Comparison of ENCODE assay signal across 8 cellular contexts in genomic region chr1:89994231-89994804, GRCh38. TPM values are rescaled to one million over a fixed set of nuclear protein-coding genes. Genes with fewer than 3 reads are reported as not detected.
DNase-seq lines count a peak whose midpoint lies in the region; ATAC-seq and TF ChIP-seq lines count a peak whose summit lies in the region.

No MANE protein-coding gene starts in this region.

- H3K27ac ChIP-seq in left lung (peak overlapping the region; percentile 95 to 98), testis (peak overlapping the region; percentile 98 to 99)

- no peak for TF ChIP-seq POLR2A in testis (IDR thresholded peaks at IDR 0.05)

- intact Hi-C loops in left lung (cut with DNase I), result no loop called here
- intact Hi-C loops in testis (cut with DNase I; ENCODE audit: low total_unique reads), result no loop called here

- no peaks in the 10 kb centered on the region for H3K36me3 ChIP-seq in left lung
- no peaks in the 10 kb centered on the region for H3K36me3 ChIP-seq in testis (ENCODE audit: low read depth, missing control alignments)

- TF ChIP-seq CTCF in astrocyte of the cerebellum (IDR thresholded peaks at IDR 0.05; ENCODE audit: low read depth, low read length, missing control alignments) (no peak), left lung (IDR thresholded peaks at IDR 0.05) (no peak), testis (IDR thresholded peaks at IDR 0.05) (no peak)

- H3K4me3 ChIP-seq in astrocyte of the cerebellum (ENCODE audit: low read depth, low read length), result peak overlapping the region; percentile 81
- peak overlapping the region; percentile 79 to 82 for H3K4me3 ChIP-seq in left lung
- H3K4me3 ChIP-seq in testis, result peak overlapping the region; percentile 97 to 98

- WGBS in testis, 2 donors, result 54 to 59% methylated on average over 16 of the region's 16 CpGs

- ATAC-seq in left lung (no peak), HG03354 (IDR thresholded peaks at IDR 0.05; ENCODE audit: poor library complexity, severe bottlenecking, unreplicated experiment) (no peak), GM19328 (IDR thresholded peaks at IDR 0.05; ENCODE audit: unreplicated experiment) (no peak)

- peaks cover 2% of the 10 kb centered on the region for H3K27me3 Mint-ChIP-seq in T-helper 2 cell treated with Interferon-gamma antibody and Interleukin-4, amounts not matched to agents 5 μg/mL and 100 μg/mL, for 36 hours (ENCODE audit: low read depth)

- peaks cover 15 to 33% of the 10 kb centered on the region in 2 donors for H3K4me1 ChIP-seq in left lung
- peaks cover 5% of the 10 kb centered on the region for H3K4me1 ChIP-seq in testis

- no peaks in the 10 kb centered on the region for H3K27me3 ChIP-seq in left lung
- H3K27me3 ChIP-seq in testis, result no peaks in the 10 kb centered on the region

- peak overlapping the region; percentile 91 for H3K27ac Mint-ChIP-seq in T-helper 2 cell treated with Interferon-gamma antibody and Interleukin-4, amounts not matched to agents 5 μg/mL and 100 μg/mL, for 36 hours

- H3K4me1 Mint-ChIP-seq in T-helper 2 cell treated with Interferon-gamma antibody and Interleukin-4, amounts not matched to agents 5 μg/mL and 100 μg/mL, for 36 hours (ENCODE audit: low read depth), result peaks cover 37% of the 10 kb centered on the region

- no peaks in the 10 kb centered on the region for H3K9me3 Mint-ChIP-seq in T-helper 2 cell treated with Interferon-gamma antibody and Interleukin-4, amounts not matched to agents 5 μg/mL and 100 μg/mL, for 36 hours

- H3K36me3 Mint-ChIP-seq in T-helper 2 cell treated with Interferon-gamma antibody and Interleukin-4, amounts not matched to agents 5 μg/mL and 100 μg/mL, for 36 hours (ENCODE audit: low read depth), result peaks cover 13% of the 10 kb centered on the region

- DNase-seq in T-helper 2 cell treated with Interferon-gamma antibody and Interleukin-4, amounts not matched to agents 5 μg/mL and 100 μg/mL, for 36 hours (ENCODE audit: low spot score), result no peak
- DNase-seq in T-helper 2 cell (no peak), astrocyte of the cerebellum (ENCODE audit: low read depth) (no peak), left lung (peak in 1 of 2 donors; percentile 68), testis (no peak), DMS53 treated with DMSO at 0.1 percent for 48 hours (lab: John Stamatoyannopoulos, UW; ENCODE audit: unreplicated experiment) (no peak)

- in situ Hi-C loops in astrocyte of the cerebellum (cut with HindIII; ENCODE audit: low sequenced_read_pairs), result no loop called here

- H3K4me3 Mint-ChIP-seq in T-helper 2 cell treated with Interferon-gamma antibody and Interleukin-4, amounts not matched to agents 5 μg/mL and 100 μg/mL, for 36 hours, result peak overlapping the region; percentile 100

- H3K9me3 ChIP-seq in left lung (no peaks in the 10 kb centered on the region), testis (no peaks in the 10 kb centered on the region)

RNA-seq across cellular contexts. Expression of gene ZNF326, which starts 0.6 kb away (rescaled TPM):
- total RNA-seq in left lung, result 10 to 100 TPM; 12.7 to 16.4 TPM
- total RNA-seq in testis, result 10 to 100 TPM; 28.6 to 30.2 TPM
- 9.5 TPM for polyA plus RNA-seq in testis (ENCODE audit: insufficient read depth, low read depth, low replicate concordance)
